Comparison of ENCODE assay signal across 11 cellular contexts in genomic region chr2:160039166-160039903, GRCh38. TPM values are rescaled to one million over a fixed set of nuclear protein-coding genes. Genes with fewer than 3 reads are reported as not detected.
DNase-seq lines count a peak whose midpoint lies in the region; ATAC-seq and TF ChIP-seq lines count a peak whose summit lies in the region.
"Had no signal": no experiment of that assay in that cellular context is flagged by ENCODE, and none has a peak within 500 bp of the region (broad histone marks: within the 10 kb centered on the region; RNA-seq: fewer than 3 reads in every experiment).

No MANE protein-coding gene starts in this region.

- BruUV-seq in A673 (replicated peaks; lab: Mats Ljungman, UMichigan), result no TSS peak

- peak; percentile 34 for DNase-seq in EL
- peak; percentile 67 for DNase-seq in NCI-H226
- peak; percentile 43 for DNase-seq in dedifferentiated amniotic fluid mesenchymal stem cell (ENCODE audit: extremely low spot score)
- peak; percentile 55 for DNase-seq in non-pigmented ciliary epithelial cell (ENCODE audit: low read depth)
- DNase-seq in GM10248 (ENCODE audit: extremely low spot score), result no peak
- no peak for DNase-seq in SK-N-DZ (ENCODE audit: low spot score)
- DNase-seq in A673 (ENCODE audit: low spot score), result no peak
- DNase-seq: activated CD4-positive, CD25-positive, alpha-beta regulatory T cell; kidney had no signal

- TF ChIP-seq CTCF in GM10248 (IDR thresholded peaks at IDR 0.05; ENCODE audit: control extremely low read depth, extremely low read depth, low read depth, missing control alignments), result no peak
- no peak for TF ChIP-seq CTCF in A673 (conservative IDR thresholded peaks at IDR 0.05; ENCODE audit: low read depth, low read length)

- intact Hi-C loops in A673 (cut with micrococcal nuclease; ENCODE audit: unreplicated experiment), result no loop called here

- CTCF ChIA-PET in GM10248 (lab: Yijun Ruan, JAX), result no interaction called here
- CTCF ChIA-PET in A673 (lab: Charles Lee), result no interaction called here

- peaks cover 15% of the 10 kb centered on the region for H3K27me3 ChIP-seq in A673 (replicated peaks; ENCODE audit: insufficient read depth, low read depth, low read length, poor library complexity)

- no peak overlapping the region for H3K4me3 ChIP-seq in A673 (ENCODE audit: low read depth, low read length, poor library complexity, severe bottlenecking)

- POLR2A ChIA-PET in GM10248 (lab: Yijun Ruan, JAX) (no interaction called here), A673 (lab: Charles Lee; ENCODE audit: low non-redundant PET) (no interaction called here)

- no peak overlapping the region for H3K27ac ChIP-seq in A673 (ENCODE audit: low read depth, low read length, poor library complexity, severe bottlenecking)
- H3K27ac ChIP-seq: KMS-11 had no signal

- no peaks in the 10 kb centered on the region for H3K9me3 ChIP-seq in A673 (ENCODE audit: low read depth, low read length, poor library complexity, severe bottlenecking)

- H3K36me3 ChIP-seq in A673 (ENCODE audit: insufficient read depth, low read length, poor library complexity, severe bottlenecking), result no peaks in the 10 kb centered on the region

- no peaks in the 10 kb centered on the region for H3K4me1 ChIP-seq in A673 (ENCODE audit: insufficient read depth, low read length, poor library complexity, severe bottlenecking)

- ATAC-seq in GM21576 (IDR thresholded peaks at IDR 0.05; ENCODE audit: unreplicated experiment), result no peak

RNA-seq across cellular contexts. Expression of gene PLA2R1, which starts 23.1 kb away (rescaled TPM):
- polyA plus RNA-seq in SK-N-DZ (2014; cell fraction: cytosol; rRNA removed), result not detected in 2 replicates
- polyA plus RNA-seq in SK-N-DZ (2014; cell fraction: nucleus; rRNA removed), result not detected in 2 replicates
- total RNA-seq in A673 (2021), result not detected in 2 replicates

Comparison
In these comparisons a context has a peak if more than half of its experiments do, and no peak if none do; other contexts are left out.
1. DNase-seq: peak in EL (single experiment), NCI-H226 (single experiment), dedifferentiated amniotic fluid mesenchymal stem cell (single experiment) and non-pigmented ciliary epithelial cell (single experiment); none in GM10248 (single experiment), SK-N-DZ (single experiment) and A673 (single experiment).